In genomic region chr5:172115541-172115982, GRCh38 we compare ENCODE assay signal across 8 cellular contexts.
DNase-seq lines count a peak whose midpoint lies in the region; ATAC-seq and TF ChIP-seq lines count a peak whose summit lies in the region.

No MANE protein-coding gene starts in this region.

- H2AFZ ChIP-seq in OCI-LY1 (ENCODE audit: low read length): no peak overlapping the region

- peak overlapping the region; percentile 57; the same call in 1 of the 2 replicates for H3K9ac ChIP-seq in OCI-LY1 (ENCODE audit: low read length)

- ATAC-seq in stimulated activated effector memory CD8-positive, alpha-beta T cell treated with anti-CD3 and anti-CD28 coated beads, Interleukin-12 subunit alpha, Interleukin-12 subunit beta, amount 100 ng/mL, for 72 hours: no peak

- no peaks in the 10 kb centered on the region for H3K9me3 Mint-ChIP-seq in activated CD4-positive, alpha-beta T cell treated with anti-CD3 and anti-CD28 coated beads, Interleukin-2, amount 10 ng/mL, durations not matched to agents 24 days and 14 days
- H3K9me3 Mint-ChIP-seq in stimulated activated effector memory CD8-positive, alpha-beta T cell treated with anti-CD3 and anti-CD28 coated beads, Interleukin-12 subunit alpha, Interleukin-12 subunit beta, amount 100 ng/mL, for 72 hours: peaks cover 3% of the 10 kb centered on the region

- H3K4me1 Mint-ChIP-seq in activated CD4-positive, alpha-beta T cell treated with anti-CD3 and anti-CD28 coated beads, Interleukin-2, amount 10 ng/mL, durations not matched to agents 24 days and 14 days: peaks cover 55% of the 10 kb centered on the region
- peaks cover 90% of the 10 kb centered on the region for H3K4me1 Mint-ChIP-seq in stimulated activated effector memory CD8-positive, alpha-beta T cell treated with anti-CD3 and anti-CD28 coated beads, Interleukin-12 subunit alpha, Interleukin-12 subunit beta, amount 100 ng/mL, for 72 hours

- peak overlapping the region; percentile 54 for H3K4me2 ChIP-seq in OCI-LY1 (ENCODE audit: low read length)

- H3K27me3 Mint-ChIP-seq in activated CD4-positive, alpha-beta T cell treated with anti-CD3 and anti-CD28 coated beads, Interleukin-2, amount 10 ng/mL, durations not matched to agents 24 days and 14 days: no peaks in the 10 kb centered on the region

- peaks cover 46% of the 10 kb centered on the region for H3K36me3 Mint-ChIP-seq in activated CD4-positive, alpha-beta T cell treated with anti-CD3 and anti-CD28 coated beads, Interleukin-2, amount 10 ng/mL, durations not matched to agents 24 days and 14 days (ENCODE audit: low read depth)
- peaks cover 91% of the 10 kb centered on the region for H3K36me3 Mint-ChIP-seq in stimulated activated effector memory CD8-positive, alpha-beta T cell treated with anti-CD3 and anti-CD28 coated beads, Interleukin-12 subunit alpha, Interleukin-12 subunit beta, amount 100 ng/mL, for 72 hours

- TF ChIP-seq CTCF in OCI-LY1 (IDR thresholded peaks at IDR 0.05; ENCODE audit: low read length): no peak

- H3K36me3 ChIP-seq in OCI-LY1 (ENCODE audit: insufficient read depth, low read length): peaks cover 8% of the 10 kb centered on the region; the same call in 1 of the 2 replicates

- H3K27ac ChIP-seq in OCI-LY1 (ENCODE audit: low read depth, low read length, poor library complexity, severe bottlenecking): peak overlapping the region; percentile 90

- H3F3A ChIP-seq in OCI-LY1 (ENCODE audit: insufficient read depth, low read length): peaks cover 4% of the 10 kb centered on the region; the same call in 1 of the 2 replicates

- no peaks in the 10 kb centered on the region for H3K9me3 ChIP-seq in OCI-LY1 (ENCODE audit: low read length)

- intact Hi-C loops in activated CD4-positive, alpha-beta T cell treated with anti-CD3 and anti-CD28 coated beads, Interleukin-2, amount 10 ng/mL, durations not matched to agents 24 days and 14 days (cut with micrococcal nuclease): loop anchor here (2.0 kb wide), 1 partner anchor 169 kb away; no protein-coding TSS in a partner anchor

- H3K27me3 ChIP-seq in OCI-LY1 (ENCODE audit: insufficient read depth, low read length): no peaks in the 10 kb centered on the region

- no peaks in the 10 kb centered on the region for H3K9me2 ChIP-seq in OCI-LY1 (ENCODE audit: low read depth, low read length)

- peak overlapping the region; percentile 81 for H3K4me3 Mint-ChIP-seq in activated CD4-positive, alpha-beta T cell treated with anti-CD3 and anti-CD28 coated beads, Interleukin-2, amount 10 ng/mL, durations not matched to agents 24 days and 14 days
- H3K4me3 Mint-ChIP-seq in stimulated activated effector memory CD8-positive, alpha-beta T cell treated with anti-CD3 and anti-CD28 coated beads, Interleukin-12 subunit alpha, Interleukin-12 subunit beta, amount 100 ng/mL, for 72 hours: peak overlapping the region; percentile 81

- H3K27ac Mint-ChIP-seq in activated CD4-positive, alpha-beta T cell treated with anti-CD3 and anti-CD28 coated beads, Interleukin-2, amount 10 ng/mL, durations not matched to agents 24 days and 14 days: peak overlapping the region; percentile 97
- peak overlapping the region; percentile 98 for H3K27ac Mint-ChIP-seq in stimulated activated effector memory CD8-positive, alpha-beta T cell treated with anti-CD3 and anti-CD28 coated beads, Interleukin-12 subunit alpha, Interleukin-12 subunit beta, amount 100 ng/mL, for 72 hours

- no peaks in the 10 kb centered on the region for H3K79me2 ChIP-seq in OCI-LY1 (ENCODE audit: insufficient read depth, low read length)

- DNase-seq in activated CD4-positive, alpha-beta T cell treated with anti-CD3 and anti-CD28 coated beads, Interleukin-2, amount 10 ng/mL, durations not matched to agents 24 days and 14 days: peak; percentile 79
- no peak for DNase-seq in activated CD4-positive, alpha-beta T cell treated with anti-CD3 and anti-CD28 coated beads for 1 hour
- DNase-seq in central memory CD4-positive, alpha-beta T cell: peak; percentile 50
- DNase-seq in stimulated activated effector memory CD8-positive, alpha-beta T cell treated with anti-CD3 and anti-CD28 coated beads, Interleukin-12 subunit alpha, Interleukin-12 subunit beta, amount 100 ng/mL, for 72 hours (ENCODE audit: low spot score in 2 of 2): no peak
- DNase-seq in NCI-H146 (lab: John Stamatoyannopoulos, UW) (no peak), dedifferentiated amniotic fluid mesenchymal stem cell (ENCODE audit: extremely low spot score) (no peak), Ammon's horn (ENCODE audit: low spot score) (no peak)

- H3K4me1 ChIP-seq in OCI-LY1 (ENCODE audit: insufficient read depth, low read length, severe bottlenecking): peaks cover 56% of the 10 kb centered on the region

- H3K4me3 ChIP-seq in OCI-LY1 (ENCODE audit: low read depth, low read length, poor library complexity, severe bottlenecking): peak overlapping the region; percentile 56

- H4K20me1 ChIP-seq in OCI-LY1 (ENCODE audit: insufficient read depth, low read length): no peaks in the 10 kb centered on the region

Comparison
In these comparisons a context has a peak if more than half of its experiments do, and no peak if none do; other contexts are left out.
1. DNase-seq: peak in activated CD4-positive, alpha-beta T cell treated with anti-CD3 and anti-CD28 coated beads, Interleukin-2, amount 10 ng/mL, durations not matched to agents 24 days and 14 days (single experiment) and central memory CD4-positive, alpha-beta T cell (single experiment); none in activated CD4-positive, alpha-beta T cell treated with anti-CD3 and anti-CD28 coated beads for 1 hour (single experiment), stimulated activated effector memory CD8-positive, alpha-beta T cell treated with anti-CD3 and anti-CD28 coated beads, Interleukin-12 subunit alpha, Interleukin-12 subunit beta, amount 100 ng/mL, for 72 hours (0 of 2), NCI-H146 (single experiment), dedifferentiated amniotic fluid mesenchymal stem cell (single experiment) and Ammon's horn (single experiment).